1 cellular context compared by ENCODE assay signal in genomic region chr14:20609215-20610001, GRCh38.
A peak's percentile ranks its signal among the peaks of the same experiment; 100 is the strongest.
TF ChIP-seq lines count a peak whose summit lies in the region.

No MANE protein-coding gene starts in this region.

TF ChIP-seq in HepG2, 621 proteins besides CTCF, POLR2A, EP300 and RAD21 (continued from another document and continues in another):
- TF ChIP-seq SOX13 (IDR thresholded peaks at IDR 0.05) (no peak), SOX13 (CRISPR knock-in tag; conservative IDR thresholded peaks at IDR 0.05 in 1 of 2, IDR thresholded peaks at IDR 0.05 in 1 of 2) (0 out of 4 replicates have a peak, but pooled peaks of 1 of the 2 experiments have one; percentile 23), ZNF747 (CRISPR knock-in tag; IDR thresholded peaks at IDR 0.05; ENCODE audit: borderline replicate concordance) (no peak), ZNF235 (CRISPR knock-in tag; IDR thresholded peaks at IDR 0.05; ENCODE audit: borderline replicate concordance) (peak; percentile 76; the same call in 1 of the 2 replicates), JUNB (CRISPR knock-in tag; IDR thresholded peaks at IDR 0.05; ENCODE audit: borderline replicate concordance) (no peak), ASH2L (IDR thresholded peaks at IDR 0.05; ENCODE audit: insufficient read length, low read depth, low read length) (peak; percentile 97), RFX5 (IDR thresholded peaks at IDR 0.05; ENCODE audit: low read depth, low read length) (no peak), NKX3-1 (CRISPR knock-in tag; IDR thresholded peaks at IDR 0.05) (no peak), KDM3A (CRISPR knock-in tag; IDR thresholded peaks at IDR 0.05; ENCODE audit: low read depth) (peak; percentile 46), KAT8 (CRISPR knock-in tag; IDR thresholded peaks at IDR 0.05) (peak; percentile 50; the same call in 1 of the 2 replicates), REXO4 (CRISPR knock-in tag; IDR thresholded peaks at IDR 0.05; ENCODE audit: borderline replicate concordance) (no peak), BCL6 (CRISPR knock-in tag; IDR thresholded peaks at IDR 0.05) (no peak), BCL3 (CRISPR knock-in tag; IDR thresholded peaks at IDR 0.05) (no peak), ZNF33B (CRISPR knock-in tag; IDR thresholded peaks at IDR 0.05) (no peak), ZNF614 (CRISPR knock-in tag; IDR thresholded peaks at IDR 0.05; ENCODE audit: borderline replicate concordance) (no peak), NR1H2 (CRISPR knock-in tag; IDR thresholded peaks at IDR 0.05; ENCODE audit: borderline replicate concordance, low read depth) (no peak), ADNP (CRISPR knock-in tag; IDR thresholded peaks at IDR 0.05) (no peak), ZNF33A (CRISPR knock-in tag; IDR thresholded peaks at IDR 0.05; ENCODE audit: borderline replicate concordance) (no peak), ZFP37 (CRISPR knock-in tag; IDR thresholded peaks at IDR 0.05; ENCODE audit: borderline replicate concordance) (no peak; the same call in 1 of the 2 replicates), AGO1 (IDR thresholded peaks at IDR 0.05; ENCODE audit: low read depth, low read length, poor library complexity, severe bottlenecking) (no peak), ZNF790 (CRISPR knock-in tag; IDR thresholded peaks at IDR 0.05; ENCODE audit: borderline replicate concordance) (0 out of 2 replicates have a peak, but pooled peaks have one; percentile 19), ZKSCAN8 (CRISPR knock-in tag; IDR thresholded peaks at IDR 0.05; ENCODE audit: borderline replicate concordance) (no peak), AFF4 (CRISPR knock-in tag; IDR thresholded peaks at IDR 0.05) (no peak), ZBTB20 (CRISPR knock-in tag; IDR thresholded peaks at IDR 0.05; ENCODE audit: borderline replicate concordance, low read depth) (no peak), ZKSCAN5 (CRISPR knock-in tag; IDR thresholded peaks at IDR 0.05) (no peak), LCORL (IDR thresholded peaks at IDR 0.05) (no peak), LCORL (CRISPR knock-in tag; IDR thresholded peaks at IDR 0.05) (no peak; the same call in 1 of the 2 replicates), CEBPZ (IDR thresholded peaks at IDR 0.05; ENCODE audit: low read length) (no peak), SSRP1 (CRISPR knock-in tag; IDR thresholded peaks at IDR 0.05) (peak; percentile 97), U2AF2 (IDR thresholded peaks at IDR 0.05; ENCODE audit: low read depth, low read length) (no peak), SIX1 (CRISPR knock-in tag; IDR thresholded peaks at IDR 0.05; ENCODE audit: borderline replicate concordance) (no peak), RFX1 (IDR thresholded peaks at IDR 0.05) (no peak), ZNF577 (CRISPR knock-in tag; IDR thresholded peaks at IDR 0.05; ENCODE audit: borderline replicate concordance, low read depth) (no peak), SALL1 (CRISPR knock-in tag; IDR thresholded peaks at IDR 0.05) (no peak; the same call in none of the 2 replicates), PTBP1 (IDR thresholded peaks at IDR 0.05; ENCODE audit: low read depth, low read length, poor library complexity, severe bottlenecking) (no peak), ZNF879 (CRISPR knock-in tag; IDR thresholded peaks at IDR 0.05) (no peak), ERF (CRISPR knock-in tag; IDR thresholded peaks at IDR 0.05) (no peak; the same call in 1 of the 2 replicates), DPF2 (CRISPR knock-in tag; IDR thresholded peaks at IDR 0.05; ENCODE audit: borderline replicate concordance, low read depth) (no peak), ZNF749 (CRISPR knock-in tag; IDR thresholded peaks at IDR 0.05; ENCODE audit: borderline replicate concordance) (no peak)
- TF ChIP-seq, protein P1, sequence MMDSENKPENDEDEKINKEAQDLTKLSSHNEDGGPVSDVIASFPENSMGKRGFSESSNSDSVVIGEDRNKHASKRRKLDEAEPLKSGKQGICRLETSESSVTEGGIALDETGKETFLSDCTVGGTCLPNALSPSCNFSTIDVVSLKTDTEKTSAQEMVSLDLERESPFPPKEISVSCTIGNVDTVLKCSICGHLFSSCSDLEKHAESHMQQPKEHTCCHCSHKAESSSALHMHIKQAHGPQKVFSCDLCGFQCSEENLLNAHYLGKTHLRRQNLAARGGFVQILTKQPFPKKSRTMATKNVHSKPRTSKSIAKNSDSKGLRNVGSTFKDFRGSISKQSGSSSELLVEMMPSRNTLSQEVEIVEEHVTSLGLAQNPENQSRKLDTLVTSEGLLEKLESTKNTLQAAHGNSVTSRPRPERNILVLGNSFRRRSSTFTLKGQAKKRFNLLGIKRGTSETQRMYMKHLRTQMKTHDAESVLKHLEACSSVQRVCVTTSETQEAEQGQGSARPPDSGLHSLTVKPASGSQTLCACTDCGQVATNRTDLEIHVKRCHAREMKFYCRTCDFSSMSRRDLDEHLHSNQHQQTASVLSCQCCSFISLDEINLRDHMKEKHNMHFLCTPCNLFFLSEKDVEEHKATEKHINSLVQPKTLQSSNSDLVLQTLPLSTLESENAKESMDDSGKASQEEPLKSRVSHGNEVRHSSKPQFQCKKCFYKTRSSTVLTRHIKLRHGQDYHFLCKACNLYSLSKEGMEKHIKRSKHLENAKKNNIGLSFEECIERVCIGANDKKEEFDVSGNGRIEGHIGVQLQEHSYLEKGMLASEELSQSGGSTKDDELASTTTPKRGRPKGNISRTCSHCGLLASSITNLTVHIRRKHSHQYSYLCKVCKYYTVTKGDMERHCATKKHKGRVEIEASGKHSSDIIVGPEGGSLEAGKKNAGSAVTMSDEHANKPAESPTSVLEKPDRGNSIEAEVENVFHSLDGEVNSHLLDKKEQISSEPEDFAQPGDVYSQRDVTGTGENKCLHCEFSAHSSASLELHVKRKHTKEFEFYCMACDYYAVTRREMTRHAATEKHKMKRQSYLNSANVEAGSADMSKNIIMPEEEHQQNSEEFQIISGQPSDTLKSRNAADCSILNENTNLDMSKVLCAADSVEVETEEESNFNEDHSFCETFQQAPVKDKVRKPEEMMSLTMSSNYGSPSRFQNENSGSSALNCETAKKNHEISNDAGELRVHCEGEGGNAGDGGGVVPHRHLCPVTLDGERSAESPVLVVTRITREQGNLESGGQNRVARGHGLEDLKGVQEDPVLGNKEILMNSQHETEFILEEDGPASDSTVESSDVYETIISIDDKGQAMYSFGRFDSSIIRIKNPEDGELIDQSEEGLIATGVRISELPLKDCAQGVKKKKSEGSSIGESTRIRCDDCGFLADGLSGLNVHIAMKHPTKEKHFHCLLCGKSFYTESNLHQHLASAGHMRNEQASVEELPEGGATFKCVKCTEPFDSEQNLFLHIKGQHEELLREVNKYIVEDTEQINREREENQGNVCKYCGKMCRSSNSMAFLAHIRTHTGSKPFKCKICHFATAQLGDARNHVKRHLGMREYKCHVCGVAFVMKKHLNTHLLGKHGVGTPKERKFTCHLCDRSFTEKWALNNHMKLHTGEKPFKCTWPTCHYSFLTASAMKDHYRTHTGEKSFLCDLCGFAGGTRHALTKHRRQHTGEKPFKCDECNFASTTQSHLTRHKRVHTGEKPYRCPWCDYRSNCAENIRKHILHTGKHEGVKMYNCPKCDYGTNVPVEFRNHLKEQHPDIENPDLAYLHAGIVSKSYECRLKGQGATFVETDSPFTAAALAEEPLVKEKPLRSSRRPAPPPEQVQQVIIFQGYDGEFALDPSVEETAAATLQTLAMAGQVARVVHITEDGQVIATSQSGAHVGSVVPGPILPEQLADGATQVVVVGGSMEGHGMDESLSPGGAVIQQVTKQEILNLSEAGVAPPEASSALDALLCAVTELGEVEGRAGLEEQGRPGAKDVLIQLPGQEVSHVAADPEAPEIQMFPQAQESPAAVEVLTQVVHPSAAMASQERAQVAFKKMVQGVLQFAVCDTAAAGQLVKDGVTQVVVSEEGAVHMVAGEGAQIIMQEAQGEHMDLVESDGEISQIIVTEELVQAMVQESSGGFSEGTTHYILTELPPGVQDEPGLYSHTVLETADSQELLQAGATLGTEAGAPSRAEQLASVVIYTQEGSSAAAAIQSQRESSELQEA (CRISPR knock-in tag; IDR thresholded peaks at IDR 0.05; ENCODE audit: not compliant biosample characterization) = no peak
- TF ChIP-seq, protein P2, sequence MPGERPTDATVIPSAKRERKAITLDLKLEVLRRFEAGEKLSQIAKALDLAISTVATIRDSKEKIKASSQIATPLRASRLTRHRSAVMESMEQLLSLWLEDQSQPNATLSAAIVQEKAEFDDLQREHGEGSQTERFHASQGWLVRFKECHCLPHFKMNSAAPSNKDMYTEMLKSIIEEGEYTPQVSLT (CRISPR knock-in tag; IDR thresholded peaks at IDR 0.05; ENCODE audit: borderline replicate concordance, low read depth) = no peak
- TF ChIP-seq, protein P3, sequence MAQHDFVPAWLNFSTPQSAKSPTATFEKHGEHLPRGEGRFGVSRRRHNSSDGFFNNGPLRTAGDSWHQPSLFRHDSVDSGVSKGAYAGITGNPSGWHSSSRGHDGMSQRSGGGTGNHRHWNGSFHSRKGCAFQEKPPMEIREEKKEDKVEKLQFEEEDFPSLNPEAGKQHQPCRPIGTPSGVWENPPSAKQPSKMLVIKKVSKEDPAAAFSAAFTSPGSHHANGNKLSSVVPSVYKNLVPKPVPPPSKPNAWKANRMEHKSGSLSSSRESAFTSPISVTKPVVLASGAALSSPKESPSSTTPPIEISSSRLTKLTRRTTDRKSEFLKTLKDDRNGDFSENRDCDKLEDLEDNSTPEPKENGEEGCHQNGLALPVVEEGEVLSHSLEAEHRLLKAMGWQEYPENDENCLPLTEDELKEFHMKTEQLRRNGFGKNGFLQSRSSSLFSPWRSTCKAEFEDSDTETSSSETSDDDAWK (CRISPR knock-in tag; IDR thresholded peaks at IDR 0.05) = no peak
